In the genomic region with DNA sequence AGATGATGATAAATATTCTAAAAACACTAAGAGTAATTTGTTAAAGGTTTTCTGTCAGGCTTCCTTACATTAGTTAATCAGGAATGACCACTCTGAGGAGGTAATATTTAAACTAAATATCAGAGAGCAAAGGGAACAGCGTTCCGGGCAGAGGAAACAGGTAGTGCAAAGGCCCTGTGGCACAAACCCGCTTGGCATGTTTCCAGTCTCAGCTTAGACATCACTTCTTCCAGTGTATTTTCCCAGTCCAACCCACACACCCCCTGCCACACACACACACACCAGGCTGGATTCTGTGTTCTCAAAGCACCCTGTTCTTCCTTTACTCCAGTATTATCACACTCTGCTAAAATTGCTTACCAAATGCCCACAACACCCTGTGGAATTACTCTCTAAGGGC, we compare ENCODE assay signal across 35 cellular contexts.
DNase-seq lines count a peak whose midpoint lies in the region; ATAC-seq, FAIRE-seq and TF ChIP-seq lines count a peak whose summit lies in the region.
"Had no signal": no experiment of that assay in that cellular context is flagged by ENCODE, and none has a peak within 500 bp of the region (broad histone marks: within the 10 kb centered on the region; RNA-seq: fewer than 3 reads in every experiment).

No MANE protein-coding gene starts in this region.

- no peaks in the 10 kb centered on the region for H3K79me2 ChIP-seq in K562 (ENCODE audit: control insufficient read depth, insufficient read depth, low read length)

- H3K4me3 Mint-ChIP-seq in stimulated activated memory B cell treated with anti-CD40 and anti-IgM and Interleukin-4, amounts not matched to agents 10 μg/mL and 1 μg/mL and 100 μg/mL, for 72 hours = no peak overlapping the region
- H3K4me3 Mint-ChIP-seq: B cell; CD14-positive monocyte; CD4-positive, alpha-beta memory T cell; CD4-positive, alpha-beta T cell; CD4-positive, CD25-positive, alpha-beta regulatory T cell; CD8-positive, alpha-beta memory T cell; CD8-positive, alpha-beta T cell had no signal

- no peaks in the 10 kb centered on the region for H3K4me1 ChIP-seq in HEK293 (ENCODE audit: control insufficient read depth, insufficient read depth, low read length)
- H3K4me1 ChIP-seq in K562 (replicated peaks in 1 of 2; ENCODE audit: control insufficient read depth in 2 of 2, insufficient read depth in 2 of 2, low read length in 2 of 2) = no peaks in the 10 kb centered on the region
- H3K4me1 ChIP-seq in right cardiac atrium (ENCODE audit: control insufficient read depth, insufficient read depth, low read length) = no peaks in the 10 kb centered on the region
- H3K4me1 ChIP-seq: A549; BE2C; BLaER1; BLaER1 treated with 17β-estradiol and CSF1 and Interleukin-3, amounts not matched to agents 10 nM and 100 nM; Caco-2 had no signal

- H3K9me1 ChIP-seq in K562 (ENCODE audit: control insufficient read depth, insufficient read depth, low read length) = no peaks in the 10 kb centered on the region

- POLR2A ChIA-PET in HEK293 (lab: Yijun Ruan, JAX) = no interaction called here
- POLR2A ChIA-PET in K562 (lab: Yijun Ruan, JAX) = no interaction called here

- no peak for DNase-seq in K562 (ENCODE audit: extremely low read depth in 1 of 4, low spot score in 3 of 4)
- DNase-seq in urothelium cell line (ENCODE audit: low spot score) = no peak
- no peak for DNase-seq in stimulated activated naive CD8-positive, alpha-beta T cell treated with anti-CD3 and anti-CD28 coated beads, Interleukin-15, Interleukin-2, amounts not matched to agents 100 U/mL and 50 U/mL, for 24 hours
- DNase-seq in right cardiac atrium = no peak
- DNase-seq: 8988T; ACHN; AML-193; BE2C; C1 segment of cervical spinal cord; Caco-2; Calu3; CD4-positive, alpha-beta memory T cell; CD4-positive, alpha-beta T cell; CD4-positive, CD25-positive, alpha-beta regulatory T cell; CD8-positive, alpha-beta memory T cell; CD8-positive, alpha-beta T cell; COR-L47; DMS 273 treated with DMSO at 0.1 percent for 48 hours; DMS153; DMS53; DMS79; DMS79 treated with DMSO at 0.1 percent for 48 hours; DND-41; EL had no signal

- no peaks in the 10 kb centered on the region for H4K20me1 ChIP-seq in K562 (replicated peaks; ENCODE audit: control insufficient read depth, insufficient read depth, low read length)
- H4K20me1 ChIP-seq: BLaER1; BLaER1 treated with 17β-estradiol and CSF1 and Interleukin-3, amounts not matched to agents 10 nM and 100 nM had no signal

- CTCF ChIA-PET in HEK293 (lab: Yijun Ruan, JAX) = interaction anchor here (0.7 kb wide), 1 partner anchor 51 kb away, joined by 3 read pairs; no protein-coding TSS in a partner anchor
- CTCF ChIA-PET in K562 (lab: Yijun Ruan, JAX; ENCODE audit: low intra/inter-chr PET ratio) = no interaction called here

- TF ChIP-seq CTCF in HEK293 (tag by site-specific recombination; IDR thresholded peaks at IDR 0.05) (no peak), K562 (IDR thresholded peaks at IDR 0.05 in 2 of 3, conservative IDR thresholded peaks at IDR 0.05 in 1 of 3; ENCODE audit: insufficient read depth in 2 of 3, low read depth in 1 of 3, low read length in 3 of 3) (no peak)

- ATAC-seq in K562 (no peak), right cardiac atrium (no peak)
- ATAC-seq in stimulated activated naive CD8-positive, alpha-beta T cell treated with anti-CD3 and anti-CD28 coated beads, Interleukin-15, Interleukin-2, amounts not matched to agents 100 U/mL and 50 U/mL, for 24 hours = no peak
- ATAC-seq in stimulated activated memory B cell treated with anti-CD40 and anti-IgM and Interleukin-4, amounts not matched to agents 10 μg/mL and 1 μg/mL and 100 μg/mL, for 72 hours = no peak
- ATAC-seq: A549; CD8-positive, alpha-beta T cell had no signal

- H3K36me3 ChIP-seq in HEK293 (ENCODE audit: control insufficient read depth in 2 of 2, insufficient read depth in 1 of 2, low read length in 2 of 2) = no peaks in the 10 kb centered on the region
- H3K36me3 ChIP-seq in K562 (ENCODE audit: control insufficient read depth, insufficient read depth, low read length) = no peaks in the 10 kb centered on the region
- H3K36me3 ChIP-seq: BE2C; BLaER1; BLaER1 treated with 17β-estradiol and CSF1 and Interleukin-3, amounts not matched to agents 10 nM and 100 nM had no signal

- WGBS in K562 (ENCODE audit: insufficient coverage, low coverage, missing lambda C conversion rate) = 0% methylated on average over 3 of the region's 3 CpGs
- 91% methylated on average over 3 of the region's 3 CpGs for WGBS in right cardiac atrium

- H3K27ac ChIP-seq in HEK293 (ENCODE audit: extremely low read depth, low read depth, low read length) (no peak overlapping the region), K562 (ENCODE audit: extremely low read depth, low read depth, low read length) (no peak overlapping the region), right cardiac atrium (ENCODE audit: low read length) (no peak overlapping the region)
- H3K27ac ChIP-seq: 22Rv1; A549; BLaER1; BLaER1 treated with 17β-estradiol and CSF1 and Interleukin-3, amounts not matched to agents 10 nM and 100 nM; C4-2B had no signal

- no peaks in the 10 kb centered on the region for H3K27me3 ChIP-seq in K562 (ENCODE audit: control insufficient read depth in 2 of 2, insufficient read depth in 2 of 2, low read length in 2 of 2)
- no peaks in the 10 kb centered on the region for H3K27me3 ChIP-seq in right cardiac atrium (ENCODE audit: control insufficient read depth, insufficient read depth)
- H3K27me3 ChIP-seq: BE2C; BLaER1; BLaER1 treated with 17β-estradiol and CSF1 and Interleukin-3, amounts not matched to agents 10 nM and 100 nM had no signal

- H3K27ac Mint-ChIP-seq in stimulated activated memory B cell treated with anti-CD40 and anti-IgM and Interleukin-4, amounts not matched to agents 10 μg/mL and 1 μg/mL and 100 μg/mL, for 72 hours = no peak overlapping the region
- H3K27ac Mint-ChIP-seq: B cell; CD14-positive monocyte; CD4-positive, alpha-beta T cell; CD8-positive, alpha-beta T cell had no signal

- in situ Hi-C loops in K562 (cut with MboI) = no loop called here

- H3K9me3 ChIP-seq in HEK293 (ENCODE audit: control insufficient read depth, insufficient read depth, low read depth, low read length) (no peaks in the 10 kb centered on the region), K562 (replicated peaks; ENCODE audit: control insufficient read depth, insufficient read depth, low read depth, low read length) (no peaks in the 10 kb centered on the region), right cardiac atrium (ENCODE audit: control insufficient read depth, low read length) (no peaks in the 10 kb centered on the region)
- H3K9me3 ChIP-seq: A549, BE2C, BLaER1, Caco-2 had no signal

- peaks cover 31% of the 10 kb centered on the region for H3K27me3 Mint-ChIP-seq in stimulated activated memory B cell treated with anti-CD40 and anti-IgM and Interleukin-4, amounts not matched to agents 10 μg/mL and 1 μg/mL and 100 μg/mL, for 72 hours

- TF ChIP-seq RAD21 in K562 (CRISPR knock-in tag; conservative IDR thresholded peaks at IDR 0.05 in 1 of 2, IDR thresholded peaks at IDR 0.05 in 1 of 2) = no peak

- H3K9me3 Mint-ChIP-seq in stimulated activated memory B cell treated with anti-CD40 and anti-IgM and Interleukin-4, amounts not matched to agents 10 μg/mL and 1 μg/mL and 100 μg/mL, for 72 hours = peaks cover 6% of the 10 kb centered on the region

- no peaks in the 10 kb centered on the region for H3K4me1 Mint-ChIP-seq in stimulated activated memory B cell treated with anti-CD40 and anti-IgM and Interleukin-4, amounts not matched to agents 10 μg/mL and 1 μg/mL and 100 μg/mL, for 72 hours
- H3K4me1 Mint-ChIP-seq: B cell; CD14-positive monocyte; CD4-positive, alpha-beta memory T cell; CD4-positive, CD25-positive, alpha-beta regulatory T cell; CD8-positive, alpha-beta memory T cell had no signal

- FAIRE-seq in K562 (lab: Jason Lieb, UNC) (no peak), urothelium cell line (lab: Jason Lieb, UNC) (peak; percentile 86)
- FAIRE-seq: A204.1, A549, D721Med had no signal

- H2AFZ ChIP-seq in K562 (ENCODE audit: low read depth, low read length) = no peak overlapping the region

- BruUV-seq in K562 (replicated peaks; lab: Mats Ljungman, UMichigan) = no TSS peak

- no peak for TF ChIP-seq EP300 in K562 (IDR thresholded peaks at IDR 0.05; ENCODE audit: low read length)

- no peak overlapping the region for H3K9ac ChIP-seq in K562 (ENCODE audit: insufficient read depth in 1 of 2, low read depth in 2 of 2, low read length in 2 of 2)
- H3K9ac ChIP-seq: BLaER1; BLaER1 treated with 17β-estradiol and CSF1 and Interleukin-3, amounts not matched to agents 10 nM and 100 nM had no signal

- intact Hi-C loops in K562 (cut with micrococcal nuclease) (no loop called here), right cardiac atrium (cut with DNase I) (no loop called here)

- no peak overlapping the region for H3K4me2 ChIP-seq in K562 (ENCODE audit: insufficient read depth, low read length)
- H3K4me2 ChIP-seq: A549; BLaER1; BLaER1 treated with 17β-estradiol and CSF1 and Interleukin-3, amounts not matched to agents 10 nM and 100 nM had no signal

- TF ChIP-seq POLR2A in K562 (conservative IDR thresholded peaks at IDR 0.05) = no peak

- no peaks in the 10 kb centered on the region for H3K36me3 Mint-ChIP-seq in stimulated activated memory B cell treated with anti-CD40 and anti-IgM and Interleukin-4, amounts not matched to agents 10 μg/mL and 1 μg/mL and 100 μg/mL, for 72 hours
- H3K36me3 Mint-ChIP-seq: CD14-positive monocyte; CD4-positive, alpha-beta memory T cell; CD4-positive, CD25-positive, alpha-beta regulatory T cell; CD8-positive, alpha-beta memory T cell; CD8-positive, alpha-beta T cell had no signal

- H3K4me3 ChIP-seq in HEK293 (ENCODE audit: low read depth, low read length) = no peak overlapping the region
- H3K4me3 ChIP-seq in K562 = no peak overlapping the region
- no peak overlapping the region for H3K4me3 ChIP-seq in right cardiac atrium (ENCODE audit: low read length)
- H3K4me3 ChIP-seq: A549; BLaER1; BLaER1 treated with 17β-estradiol and CSF1 and Interleukin-3, amounts not matched to agents 10 nM and 100 nM had no signal

TF ChIP-seq in HEK293, 187 proteins besides CTCF, POLR2A, EP300 and RAD21:
- TF ChIP-seq YY2 (tag by site-specific recombination; IDR thresholded peaks at IDR 0.05) = no peak
- TF ChIP-seq ZNF561 (tag by site-specific recombination; IDR thresholded peaks at IDR 0.05; ENCODE audit: borderline replicate concordance) = no peak
- TF ChIP-seq ZNF623 (tag by site-specific recombination; IDR thresholded peaks at IDR 0.05) = peak; percentile 52
- TF ChIP-seq ZBTB17 (tag by site-specific recombination; IDR thresholded peaks at IDR 0.05) = no peak

TF ChIP-seq in K562, 482 proteins besides CTCF, POLR2A, EP300 and RAD21:
- TF ChIP-seq ETV1 (tag; conservative IDR thresholded peaks at IDR 0.05; ENCODE audit: low read depth) (no peak), RBM25 (IDR thresholded peaks at IDR 0.05; ENCODE audit: low read depth, low read length, severe bottlenecking) (peak; percentile 58)
TF ChIP-seq in K562: peak in this region for 1.
